In genomic region chr20:25294459-25295385, GRCh38 we compare ENCODE assay signal across 8 cellular contexts. TPM values are rescaled to one million over a fixed set of nuclear protein-coding genes. Genes with fewer than 3 reads are reported as not detected.
DNase-seq lines count a peak whose midpoint lies in the region; ATAC-seq and TF ChIP-seq lines count a peak whose summit lies in the region.

No MANE protein-coding gene starts in this region.

- CTCF ChIA-PET in GM10248 (lab: Yijun Ruan, JAX), result interaction anchor here (0.6 to 4.7 kb wide), 11 partner anchors 7 to 113 kb away, joined by 3 to 37 read pairs (median 3); partner anchors contain the start of genes GINS1 and PYGB

- no peak overlapping the region for H3K27ac Mint-ChIP-seq in activated naive CD8-positive, alpha-beta T cell treated with anti-CD3 and anti-CD28 coated beads for 36 hours

- H3K9me3 ChIP-seq in SK-N-MC (ENCODE audit: low read depth, low read length), result no peaks in the 10 kb centered on the region

- H3K4me1 Mint-ChIP-seq in activated naive CD8-positive, alpha-beta T cell treated with anti-CD3 and anti-CD28 coated beads for 36 hours, result peaks cover 4% of the 10 kb centered on the region

- peak; percentile 78 for DNase-seq in GM10248 (ENCODE audit: extremely low spot score)
- DNase-seq in HL-60 (ENCODE audit: low read depth in 1 of 2, low spot score in 1 of 2), result peak in 1 of 2 experiments; percentile 61
- DNase-seq in SK-N-MC (ENCODE audit: low read depth, low spot score), result no peak
- DNase-seq in activated naive CD8-positive, alpha-beta T cell treated with anti-CD3 and anti-CD28 coated beads for 36 hours, result peak; percentile 67
- peak; percentile 52 for DNase-seq in left cardiac atrium
- no peak for DNase-seq in sciatic nerve (ENCODE audit: low spot score)
- DNase-seq in NCI-H128 (lab: John Stamatoyannopoulos, UW; ENCODE audit: unreplicated experiment), result no peak

- intact Hi-C loops in left cardiac atrium (cut with DNase I) (loop anchor here in 1 of 2 donors (5.0 kb wide), 1 partner anchor 37 kb away; no protein-coding TSS in a partner anchor), sciatic nerve (cut with DNase I) (loop anchor here (10.0 kb wide), 1 partner anchor 100 kb away; the partner anchor contains the start of gene ABHD12)

- H3K4me3 ChIP-seq in HL-60 (replicated peaks; ENCODE audit: insufficient read depth, low read length), result no peak overlapping the region
- no peak overlapping the region for H3K4me3 ChIP-seq in SK-N-MC

- peak; percentile 84 for TF ChIP-seq CTCF in GM10248 (IDR thresholded peaks at IDR 0.05; ENCODE audit: control extremely low read depth, extremely low read depth, low read depth, missing control alignments)
- TF ChIP-seq CTCF in HL-60 (IDR thresholded peaks at IDR 0.05; ENCODE audit: insufficient read depth, low read length), result peak; percentile 74

- no peak overlapping the region for H3K9ac ChIP-seq in SK-N-MC (ENCODE audit: insufficient read length)

- H3K27ac ChIP-seq in HL-60 (replicated peaks), result no peak overlapping the region
- peak overlapping the region; percentile 76 for H3K27ac ChIP-seq in SK-N-MC

- POLR2A ChIA-PET in GM10248 (lab: Yijun Ruan, JAX), result no interaction called here

- H3K36me3 Mint-ChIP-seq in activated naive CD8-positive, alpha-beta T cell treated with anti-CD3 and anti-CD28 coated beads for 36 hours, result no peaks in the 10 kb centered on the region

- H3K9me3 Mint-ChIP-seq in activated naive CD8-positive, alpha-beta T cell treated with anti-CD3 and anti-CD28 coated beads for 36 hours, result no peaks in the 10 kb centered on the region

- H3K36me3 ChIP-seq in SK-N-MC (ENCODE audit: insufficient read depth, low read length), result no peaks in the 10 kb centered on the region; the same call in 1 of the 2 replicates

- ATAC-seq in left cardiac atrium (peak; percentile 25 to 34), sciatic nerve (peak; percentile 14), GM21367 (IDR thresholded peaks at IDR 0.05; ENCODE audit: unreplicated experiment) (no peak)

- no peaks in the 10 kb centered on the region for H3K27me3 ChIP-seq in HL-60 (ENCODE audit: insufficient read depth, poor library complexity, severe bottlenecking)

- no peak overlapping the region for H3K4me3 Mint-ChIP-seq in activated naive CD8-positive, alpha-beta T cell treated with anti-CD3 and anti-CD28 coated beads for 36 hours

- H3K27me3 Mint-ChIP-seq in activated naive CD8-positive, alpha-beta T cell treated with anti-CD3 and anti-CD28 coated beads for 36 hours, result no peaks in the 10 kb centered on the region

RNA-seq across cellular contexts. Expression of gene PYGB, which starts 46.8 kb away (rescaled TPM):
- total RNA-seq in activated naive CD8-positive, alpha-beta T cell treated with anti-CD3 and anti-CD28 coated beads for 36 hours, result 10 to 100 TPM; 30.3 to 31.0 TPM
- total RNA-seq in left cardiac atrium, result 100 to 1,000 TPM; 103 to 152 TPM
- 37.9 TPM for total RNA-seq in sciatic nerve

Comparison
In these comparisons a context has a peak if more than half of its experiments do, and no peak if none do; other contexts are left out.
1. DNase-seq: peak in GM10248 (single experiment), activated naive CD8-positive, alpha-beta T cell treated with anti-CD3 and anti-CD28 coated beads for 36 hours (single experiment) and left cardiac atrium (single experiment); none in SK-N-MC (single experiment), sciatic nerve (single experiment) and NCI-H128 (single experiment).